Comparison of ENCODE assay signal across 15 cellular contexts in the genomic region with DNA sequence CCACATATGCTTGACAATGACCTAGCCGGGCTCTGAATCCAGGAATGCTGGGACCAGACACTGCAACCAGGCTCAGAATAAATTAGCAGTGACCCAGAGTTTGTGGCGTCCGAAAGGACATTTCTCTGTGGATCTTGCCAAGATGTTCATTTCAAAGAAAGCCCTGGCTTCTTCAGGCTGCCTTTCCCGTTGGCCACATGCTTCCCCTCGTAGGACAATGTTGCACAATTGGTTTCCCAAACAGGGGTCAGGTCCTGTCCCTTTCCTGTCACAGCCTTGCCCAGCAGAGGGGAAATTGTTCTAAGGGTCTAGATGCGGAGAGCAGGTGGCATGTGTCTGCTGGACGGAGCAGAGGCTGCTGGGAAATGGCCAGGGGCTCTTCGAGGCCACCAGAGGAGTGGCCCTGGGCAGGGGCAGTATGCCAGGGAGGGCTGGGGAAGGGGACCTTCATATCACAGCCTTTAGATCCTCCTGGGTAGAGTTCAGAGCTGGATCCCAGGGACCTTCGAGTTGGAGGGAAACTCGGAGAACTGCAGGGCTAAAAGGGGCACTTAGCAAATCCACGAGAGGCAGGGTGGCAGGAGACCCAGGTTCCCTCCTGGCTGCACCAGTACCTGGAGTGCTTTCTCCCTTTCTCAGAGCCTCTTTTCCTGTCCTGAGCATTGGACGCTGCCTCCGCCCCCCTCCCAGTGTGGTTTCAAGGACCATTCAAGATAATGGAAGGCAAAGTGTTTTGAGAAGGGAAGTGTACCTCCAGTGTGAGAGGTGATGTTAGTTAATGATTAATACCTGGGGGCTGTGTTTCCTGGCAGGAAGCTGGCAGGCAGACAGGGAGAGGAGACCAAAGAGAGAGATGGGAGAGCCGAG. TPM values are rescaled to one million over a fixed set of nuclear protein-coding genes. Genes with fewer than 3 reads are reported as not detected.
DNase-seq lines count a peak whose midpoint lies in the region; TF ChIP-seq lines count a peak whose summit lies in the region.
"Had no signal": no experiment of that assay in that cellular context is flagged by ENCODE, and none has a peak within 500 bp of the region (broad histone marks: within the 10 kb centered on the region; RNA-seq: fewer than 3 reads in every experiment).

No MANE protein-coding gene starts in this region.

- no peak overlapping the region for H3K4me3 ChIP-seq in kidney epithelial cell (ENCODE audit: low read depth, low read length)
- no peak overlapping the region for H3K4me3 ChIP-seq in PC-9

- no peaks in the 10 kb centered on the region for H3K36me3 Mint-ChIP-seq in nephron progenitor cell (ENCODE audit: low read depth)

- no peaks in the 10 kb centered on the region; the same call in 1 of the 2 replicates for H3K4me1 ChIP-seq in PC-9 (replicated peaks; ENCODE audit: insufficient read depth)

- intact Hi-C loops in PC-9 (cut with micrococcal nuclease; ENCODE audit: unreplicated experiment): no loop called here

- CTCF ChIA-PET in PC-9 (lab: Charles Lee): no interaction called here

- H3K79me2 ChIP-seq in PC-9 (ENCODE audit: low read depth): no peaks in the 10 kb centered on the region

- TF ChIP-seq CTCF in kidney epithelial cell (IDR thresholded peaks at IDR 0.05; ENCODE audit: insufficient read depth, low read length, poor library complexity, severe bottlenecking) (no peak), nephron progenitor cell (IDR thresholded peaks at IDR 0.05) (no peak), PC-9 (conservative IDR thresholded peaks at IDR 0.05) (no peak)

- H3K27ac Mint-ChIP-seq in nephron progenitor cell: no peak overlapping the region
- H3K27ac Mint-ChIP-seq: T-helper 17 cell had no signal

- no peak overlapping the region for H3K27ac ChIP-seq in PC-9
- H3K27ac ChIP-seq: C4-2B had no signal

- H3K27me3 ChIP-seq in kidney epithelial cell (ENCODE audit: control insufficient read depth, insufficient read depth, low read length): no peaks in the 10 kb centered on the region
- H3K27me3 ChIP-seq in PC-9 (ENCODE audit: insufficient read depth, low read depth): peaks cover 82% of the 10 kb centered on the region

- POLR2A ChIA-PET in PC-9 (lab: Charles Lee; ENCODE audit: unreplicated experiment): no interaction called here

- peak; percentile 81 for DNase-seq in DMS79 treated with DMSO at 0.1 percent for 48 hours (lab: John Stamatoyannopoulos, UW)
- peak; percentile 77 for DNase-seq in NCI-H2227 (lab: John Stamatoyannopoulos, UW; ENCODE audit: unreplicated experiment)
- DNase-seq in kidney epithelial cell (ENCODE audit: low read depth): peak; percentile 55
- peak; percentile 89 for DNase-seq in renal cortical epithelial cell (ENCODE audit: low read depth)
- DNase-seq in nephron progenitor cell: no peak
- DNase-seq in superior temporal gyrus (ENCODE audit: extremely low spot score): no peak
- no peak for DNase-seq in AG08396 (ENCODE audit: low spot score)
- no peak for DNase-seq in PC-9
- DNase-seq: activated effector memory CD4-positive, alpha-beta T cell treated with anti-CD3 and anti-CD28 coated beads, Interleukin-2, amount 50 U/mL, for 16 hours; H7; NCI-H1694; PC-3; stimulated activated CD4-positive, alpha-beta T cell treated with anti-CD3 and anti-CD28 coated beads, Interleukin-4, amount 100 ng/mL, for 1 hour; T-helper 17 cell had no signal

- H3K36me3 ChIP-seq in kidney epithelial cell (ENCODE audit: control insufficient read depth, insufficient read depth, low read length) (no peaks in the 10 kb centered on the region), PC-9 (ENCODE audit: low read depth) (no peaks in the 10 kb centered on the region)

- no peaks in the 10 kb centered on the region for H4K20me1 ChIP-seq in PC-9 (ENCODE audit: insufficient read depth)

- no peak overlapping the region for H3K4me2 ChIP-seq in PC-9

- no peaks in the 10 kb centered on the region for H3K9me3 ChIP-seq in PC-9 (ENCODE audit: insufficient read depth, low read depth)

- H2AFZ ChIP-seq in PC-9: no peak overlapping the region

- BruUV-seq in PC-9 (replicated peaks; lab: Mats Ljungman, UMichigan): no TSS peak

- peaks cover 64% of the 10 kb centered on the region for H3K4me1 Mint-ChIP-seq in nephron progenitor cell

- no peak overlapping the region for H3K4me3 Mint-ChIP-seq in nephron progenitor cell
- H3K4me3 Mint-ChIP-seq: T-helper 17 cell had no signal

- no peaks in the 10 kb centered on the region for H3K9me2 ChIP-seq in PC-9 (ENCODE audit: insufficient read depth)

- no peaks in the 10 kb centered on the region for H3F3A ChIP-seq in PC-9 (ENCODE audit: insufficient read depth, low read depth)

- no peaks in the 10 kb centered on the region for H3K9me3 Mint-ChIP-seq in nephron progenitor cell

- peaks cover 11% of the 10 kb centered on the region for H3K27me3 Mint-ChIP-seq in nephron progenitor cell (ENCODE audit: low read depth, poor library complexity)

RNA-seq across cellular contexts. Expression of a gene that starts 42.3 kb away (rescaled TPM):
- total RNA-seq in kidney epithelial cell (13.7 and 14.0 TPM in 2 replicates), renal cortical epithelial cell (0.85 and 0.87 TPM in 2 replicates), PC-9 (2021) (not detected in 2 replicates)

Comparison
In these comparisons a context has a peak if more than half of its experiments do, and no peak if none do; other contexts are left out.
1. DNase-seq: peak in DMS79 treated with DMSO at 0.1 percent for 48 hours (single experiment), NCI-H2227 (single experiment), kidney epithelial cell (single experiment) and renal cortical epithelial cell (single experiment); none in nephron progenitor cell (single experiment), superior temporal gyrus (single experiment), AG08396 (single experiment) and PC-9 (0 of 2).